Comparison of ENCODE assay signal across 22 cellular contexts in genomic region chr4:141788169-141788915, GRCh38.
"Had no signal": no experiment of that assay in that cellular context is flagged by ENCODE, and none has a peak within 500 bp of the region (broad histone marks: within the 10 kb centered on the region; RNA-seq: fewer than 3 reads in every experiment).

No MANE protein-coding gene starts in this region.

- DNase-seq: activated CD4-positive, alpha-beta memory T cell treated with anti-CD3 and anti-CD28 coated beads, Interleukin-2, amount 10 ng/mL, durations not matched to agents 7 days and 5 days; activated CD4-positive, alpha-beta T cell treated with anti-CD3 and anti-CD28 coated beads for 48 hours; activated CD4-positive, CD25-positive, alpha-beta regulatory T cell; activated naive CD4-positive, alpha-beta T cell; activated naive CD8-positive, alpha-beta T cell treated with anti-CD3 and anti-CD28 coated beads for 36 hours; activated T-cell treated with anti-CD3 and anti-CD28 coated beads, Interleukin-2, amount 50 U/mL, for 1 hour; effector memory CD4-positive, alpha-beta T cell; esophagus squamous epithelium; hypothalamus; nephron progenitor cell; occipital lobe; psoas muscle; right cardiac atrium; small intestine; stimulated activated CD4-positive, alpha-beta T cell treated with anti-CD3 and anti-CD28 coated beads, Interleukin-15, amount 100 ng/mL, for 24 hours; stimulated activated CD4-positive, alpha-beta T cell treated with anti-CD3 and anti-CD28 coated beads, Interleukin-2, amount 100 ng/mL, for 48 hours; T1000 had no signal

- H3K27me3 ChIP-seq: esophagus squamous epithelium, tibial nerve, vagina had no signal

- H3K9me3 ChIP-seq: esophagus squamous epithelium, psoas muscle, tibial nerve, vagina had no signal

- ATAC-seq: activated T-helper 17 cell treated with anti-CD3 and anti-CD28 coated beads, Interleukin-2, amount 50 U/mL, for 72 hours; left lobe of liver; psoas muscle; right cardiac atrium had no signal

- H3K4me1 ChIP-seq: esophagus squamous epithelium, psoas muscle, tibial nerve, vagina had no signal

- H3K36me3 ChIP-seq: esophagus squamous epithelium, tibial nerve, vagina had no signal

- H3K4me3 ChIP-seq: esophagus squamous epithelium, lung, psoas muscle, tibial nerve, vagina had no signal
